28 cellular contexts compared by ENCODE assay signal in genomic region chr9:121776009-121776738, GRCh38.
A peak's percentile ranks its signal among the peaks of the same experiment; 100 is the strongest.
DNase-seq lines count a peak whose midpoint lies in the region; ATAC-seq and TF ChIP-seq lines count a peak whose summit lies in the region.
"Had no signal": no experiment of that assay in that cellular context is flagged by ENCODE, and none has a peak within 500 bp of the region (broad histone marks: within the 10 kb centered on the region; RNA-seq: fewer than 3 reads in every experiment).

No MANE protein-coding gene starts in this region.

- H3K27me3 ChIP-seq in uterus: no peaks in the 10 kb centered on the region
- no peaks in the 10 kb centered on the region for H3K27me3 ChIP-seq in sigmoid colon
- no peaks in the 10 kb centered on the region for H3K27me3 ChIP-seq in WERI-Rb-1 (ENCODE audit: insufficient read depth, low read depth, severe bottlenecking)
- H3K27me3 ChIP-seq: esophagus muscularis mucosa, heart right ventricle, tibial nerve had no signal

- H3K4me1 Mint-ChIP-seq in activated T-cell treated with anti-CD3 and anti-CD28 coated beads, Interleukin-2, amount 50 U/mL, for 4 hours (ENCODE audit: low read depth): no peaks in the 10 kb centered on the region
- H3K4me1 Mint-ChIP-seq in endothelial cell (ENCODE audit: unreplicated experiment) (no peaks in the 10 kb centered on the region), nephron progenitor cell (peaks cover 23% of the 10 kb centered on the region)
- H3K4me1 Mint-ChIP-seq: CD4-positive, CD25-positive, alpha-beta regulatory T cell; stimulated activated naive CD8-positive, alpha-beta T cell treated with anti-CD3 and anti-CD28 coated beads, Interleukin-15, amount 100 ng/mL, for 72 hours had no signal

- H3K4me3 ChIP-seq in uterus (no peak overlapping the region), sigmoid colon (no peak overlapping the region), WERI-Rb-1 (ENCODE audit: low read depth, low read length) (no peak overlapping the region)
- H3K4me3 ChIP-seq: esophagus muscularis mucosa, heart right ventricle, tibial nerve had no signal

- no peak for TF ChIP-seq EP300 in sigmoid colon (IDR thresholded peaks at IDR 0.05)

- H3K9me3 ChIP-seq in uterus (no peaks in the 10 kb centered on the region), sigmoid colon (no peaks in the 10 kb centered on the region), WERI-Rb-1 (ENCODE audit: severe bottlenecking) (no peaks in the 10 kb centered on the region)

- WGBS in sigmoid colon, 2 donors: 93 to 96% methylated on average over 23 of the region's 23 CpGs

- H3K27ac ChIP-seq in uterus: peak overlapping the region; percentile 19 to 84
- peak overlapping the region in 2 of 4 donors; percentile 73 to 83 for H3K27ac ChIP-seq in sigmoid colon
- no peak overlapping the region for H3K27ac ChIP-seq in WERI-Rb-1
- H3K27ac ChIP-seq: heart right ventricle, parathyroid adenoma had no signal

- peaks cover 11% of the 10 kb centered on the region for H3K9me3 Mint-ChIP-seq in activated T-cell treated with anti-CD3 and anti-CD28 coated beads, Interleukin-2, amount 50 U/mL, for 4 hours
- H3K9me3 Mint-ChIP-seq in endothelial cell (ENCODE audit: unreplicated experiment): no peaks in the 10 kb centered on the region
- peaks cover 4% of the 10 kb centered on the region for H3K9me3 Mint-ChIP-seq in nephron progenitor cell
- H3K9me3 Mint-ChIP-seq: activated T-helper 2 cell treated with anti-CD3 and anti-CD28 coated beads, Interferon-gamma antibody, Interleukin-2, Interleukin-4, amounts not matched to agents 10 μg/mL and 5 μg/mL and 100 μg/mL, durations not matched to agents 14 hours and 24 hours and 36 hours had no signal

- no peak overlapping the region for H3K4me3 Mint-ChIP-seq in activated T-cell treated with anti-CD3 and anti-CD28 coated beads, Interleukin-2, amount 50 U/mL, for 4 hours
- H3K4me3 Mint-ChIP-seq in endothelial cell (ENCODE audit: unreplicated experiment) (peak overlapping the region; percentile 6), nephron progenitor cell (no peak overlapping the region)
- H3K4me3 Mint-ChIP-seq: activated CD8-positive, alpha-beta T cell treated with anti-CD3 and anti-CD28 coated beads for 36 hours; activated naive CD8-positive, alpha-beta T cell; CD4-positive, CD25-positive, alpha-beta regulatory T cell; stimulated activated naive CD8-positive, alpha-beta T cell treated with anti-CD3 and anti-CD28 coated beads, Interleukin-15, amount 100 ng/mL, for 72 hours had no signal

- intact Hi-C loops in uterus (cut with DNase I; ENCODE audit: low total_unique reads) (no loop called here), sigmoid colon (cut with DNase I) (loop anchor here (5.0 kb wide), 1 partner anchor 74 kb away; no protein-coding TSS in a partner anchor)

- no peak for ATAC-seq in activated T-cell treated with anti-CD3 and anti-CD28 coated beads, Interleukin-2, amount 50 U/mL, for 4 hours
- ATAC-seq: activated CD4-positive, CD25-positive, alpha-beta regulatory T cell treated with anti-CD3 and anti-CD28 coated beads, Interleukin-2, amount 50 U/mL, for 24 hours; activated CD8-positive, alpha-beta T cell treated with anti-CD3 and anti-CD28 coated beads for 36 hours; PC-3; right cardiac atrium; stimulated activated naive CD8-positive, alpha-beta T cell treated with anti-CD3 and anti-CD28 coated beads, Interleukin-15, amount 100 ng/mL, for 72 hours had no signal

- peak; percentile 3 for DNase-seq in activated T-cell treated with anti-CD3 and anti-CD28 coated beads, Interleukin-2, amount 50 U/mL, for 4 hours
- no peak for DNase-seq in activated T-cell treated with anti-CD3 and anti-CD28 coated beads, Interleukin-2, amount 50 U/mL, for 48 hours
- DNase-seq in endothelial cell (ENCODE audit: low spot score) (no peak), nephron progenitor cell (no peak), uterus (peak in 1 of 2 donors; percentile 11), sigmoid colon (no peak), ureter (ENCODE audit: low spot score) (no peak), WERI-Rb-1 (no peak)
- DNase-seq: activated CD8-positive, alpha-beta memory T cell treated with anti-CD3 and anti-CD28 coated beads, Interleukin-2, amount 50 U/mL, for 48 hours; activated CD8-positive, alpha-beta T cell treated with anti-CD3 and anti-CD28 coated beads for 36 hours; CD4-positive, CD25-positive, alpha-beta regulatory T cell; dermis blood vessel endothelial cell; DND-41; foreskin fibroblast; NCI-H2029; NCI-H526; PC-3; SHP77; stimulated activated naive CD8-positive, alpha-beta T cell treated with anti-CD3 and anti-CD28 coated beads, Interleukin-15, amount 100 ng/mL, for 72 hours; T-helper 2 cell had no signal

- peaks cover 6% of the 10 kb centered on the region for H3K27me3 Mint-ChIP-seq in activated T-cell treated with anti-CD3 and anti-CD28 coated beads, Interleukin-2, amount 50 U/mL, for 4 hours (ENCODE audit: low read depth)
- H3K27me3 Mint-ChIP-seq in endothelial cell (ENCODE audit: unreplicated experiment) (peaks cover 17% of the 10 kb centered on the region), nephron progenitor cell (ENCODE audit: low read depth, poor library complexity) (peaks cover under 1% of the 10 kb centered on the region)
- H3K27me3 Mint-ChIP-seq: activated CD8-positive, alpha-beta T cell treated with anti-CD3 and anti-CD28 coated beads for 36 hours; activated naive CD8-positive, alpha-beta T cell had no signal

- peaks cover 0 to 29% of the 10 kb centered on the region in 2 donors for H3K4me1 ChIP-seq in uterus
- H3K4me1 ChIP-seq in sigmoid colon: peaks cover 0 to 44% (median 29%) of the 10 kb centered on the region in 4 donors
- H3K4me1 ChIP-seq: parathyroid adenoma had no signal

- H3K27ac Mint-ChIP-seq in endothelial cell (ENCODE audit: unreplicated experiment): no peak overlapping the region
- H3K27ac Mint-ChIP-seq in nephron progenitor cell: peak overlapping the region; percentile 74
- H3K27ac Mint-ChIP-seq: activated CD8-positive, alpha-beta T cell treated with anti-CD3 and anti-CD28 coated beads for 36 hours; activated naive CD8-positive, alpha-beta T cell; activated T-helper 2 cell treated with anti-CD3 and anti-CD28 coated beads, Interferon-gamma antibody, Interleukin-2, Interleukin-4, amounts not matched to agents 10 μg/mL and 5 μg/mL and 100 μg/mL, durations not matched to agents 14 hours and 24 hours and 36 hours had no signal

- no peaks in the 10 kb centered on the region for H3K36me3 ChIP-seq in uterus
- peaks cover 35 to 81% (median 64%) of the 10 kb centered on the region in 4 donors for H3K36me3 ChIP-seq in sigmoid colon
- H3K36me3 ChIP-seq in WERI-Rb-1: peaks cover 93% of the 10 kb centered on the region

- TF ChIP-seq POLR2A in uterus (IDR thresholded peaks at IDR 0.05) (no peak), sigmoid colon (IDR thresholded peaks at IDR 0.05) (no peak)

- TF ChIP-seq CTCF in endothelial cell (IDR thresholded peaks at IDR 0.05; ENCODE audit: unreplicated experiment) (no peak), nephron progenitor cell (IDR thresholded peaks at IDR 0.05) (no peak), uterus (IDR thresholded peaks at IDR 0.05) (no peak), sigmoid colon (IDR thresholded peaks at IDR 0.05) (no peak), WERI-Rb-1 (IDR thresholded peaks at IDR 0.05; ENCODE audit: low read depth, low read length) (no peak)

- H3K36me3 Mint-ChIP-seq in activated T-cell treated with anti-CD3 and anti-CD28 coated beads, Interleukin-2, amount 50 U/mL, for 4 hours (ENCODE audit: insufficient read depth): no peaks in the 10 kb centered on the region
- H3K36me3 Mint-ChIP-seq in endothelial cell (ENCODE audit: low read depth, unreplicated experiment) (peaks cover 53% of the 10 kb centered on the region), nephron progenitor cell (ENCODE audit: low read depth) (peaks cover 67% of the 10 kb centered on the region)
- H3K36me3 Mint-ChIP-seq: CD4-positive, CD25-positive, alpha-beta regulatory T cell had no signal
